Comparison of ENCODE assay signal across 13 cellular contexts in the genomic region with DNA sequence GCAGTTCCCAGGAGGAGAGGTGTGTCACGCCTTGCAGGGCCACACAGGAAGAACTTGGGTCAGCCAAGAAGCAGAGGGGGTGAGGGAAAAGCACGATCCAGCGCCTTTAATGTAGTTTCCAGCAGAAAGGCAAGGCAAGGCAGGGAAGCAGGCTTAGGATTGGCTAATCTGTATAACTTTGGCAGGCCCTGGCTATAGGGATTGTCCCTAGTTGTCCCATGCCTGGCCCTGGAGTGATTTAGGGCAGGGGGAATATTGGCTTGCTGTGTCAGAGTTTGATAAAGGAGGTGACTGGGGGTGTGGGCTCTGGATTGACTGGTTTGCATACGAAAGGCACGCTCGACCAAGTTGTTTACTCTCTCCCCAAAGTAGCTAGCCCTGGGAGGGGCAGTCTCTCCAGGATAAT. TPM values are rescaled to one million over a fixed set of nuclear protein-coding genes. Genes with fewer than 3 reads are reported as not detected.
"Had no signal": no experiment of that assay in that cellular context is flagged by ENCODE, and none has a peak within 500 bp of the region (broad histone marks: within the 10 kb centered on the region; RNA-seq: fewer than 3 reads in every experiment).

No MANE protein-coding gene starts in this region.

- H3K9me3 ChIP-seq: tibial nerve had no signal

- H3K79me2 ChIP-seq: parathyroid adenoma had no signal

- H3K27ac Mint-ChIP-seq: stimulated activated effector memory CD8-positive, alpha-beta T cell treated with anti-CD3 and anti-CD28 coated beads, Interleukin-12 subunit alpha, Interleukin-12 subunit beta, amount 100 ng/mL, for 72 hours; T-helper 1 cell treated with Interleukin-12 subunit alpha and Interleukin-12 subunit beta and Interleukin-4 antibody, amounts not matched to agents 30 μg/mL and 1 μg/mL, for 36 hours had no signal

- H3K4me3 Mint-ChIP-seq: stimulated activated effector memory CD8-positive, alpha-beta T cell treated with anti-CD3 and anti-CD28 coated beads, Interleukin-12 subunit alpha, Interleukin-12 subunit beta, amount 100 ng/mL, for 72 hours; T-helper 1 cell treated with Interleukin-12 subunit alpha and Interleukin-12 subunit beta and Interleukin-4 antibody, amounts not matched to agents 30 μg/mL and 1 μg/mL, for 36 hours had no signal

- H3K27me3 ChIP-seq: tibial nerve had no signal

- ATAC-seq: left ventricle myocardium superior; stimulated activated effector memory CD8-positive, alpha-beta T cell treated with anti-CD3 and anti-CD28 coated beads, Interleukin-12 subunit alpha, Interleukin-12 subunit beta, amount 100 ng/mL, for 72 hours had no signal

- H3K27ac ChIP-seq: parathyroid adenoma, tibial nerve had no signal

- DNase-seq: activated CD4-positive, alpha-beta T cell treated with anti-CD3 and anti-CD28 coated beads, Interleukin-2, amount 50 U/mL, for 1 hour; activated CD4-positive, CD25-positive, alpha-beta regulatory T cell; activated naive CD4-positive, alpha-beta T cell treated with anti-CD3 and anti-CD28 coated beads, Interleukin-2, amount 50 U/mL, for 16 hours; caudate nucleus; cortex of kidney; kidney; left ventricle myocardium superior had no signal

- H3K36me3 Mint-ChIP-seq: stimulated activated effector memory CD8-positive, alpha-beta T cell treated with anti-CD3 and anti-CD28 coated beads, Interleukin-12 subunit alpha, Interleukin-12 subunit beta, amount 100 ng/mL, for 72 hours had no signal

- FAIRE-seq: kidney had no signal

- H2AFZ ChIP-seq: parathyroid adenoma had no signal

- H3K9me3 Mint-ChIP-seq: stimulated activated effector memory CD8-positive, alpha-beta T cell treated with anti-CD3 and anti-CD28 coated beads, Interleukin-12 subunit alpha, Interleukin-12 subunit beta, amount 100 ng/mL, for 72 hours; T-helper 1 cell treated with Interleukin-12 subunit alpha and Interleukin-12 subunit beta and Interleukin-4 antibody, amounts not matched to agents 30 μg/mL and 1 μg/mL, for 36 hours had no signal

- H3K9ac ChIP-seq: parathyroid adenoma had no signal

- H3K4me1 Mint-ChIP-seq: stimulated activated effector memory CD8-positive, alpha-beta T cell treated with anti-CD3 and anti-CD28 coated beads, Interleukin-12 subunit alpha, Interleukin-12 subunit beta, amount 100 ng/mL, for 72 hours had no signal

- H3K4me3 ChIP-seq: tibial nerve had no signal

RNA-seq across cellular contexts. Expression of gene LEP, which starts 58.0 kb away (rescaled TPM):
- total RNA-seq: activated CD8-positive, alpha-beta memory T cell treated with anti-CD3 and anti-CD28 coated beads for 36 hours; glomerular endothelial cell; kidney had no signal
